17 cellular contexts compared by ENCODE assay signal in genomic region chr12:53735-54095, GRCh38. TPM values are rescaled to one million over a fixed set of nuclear protein-coding genes. Genes with fewer than 3 reads are reported as not detected.
"Had no signal": no experiment of that assay in that cellular context is flagged by ENCODE, and none has a peak within 500 bp of the region (broad histone marks: within the 10 kb centered on the region; RNA-seq: fewer than 3 reads in every experiment).

No MANE protein-coding gene starts in this region.

- H3K9me3 ChIP-seq: colonic mucosa had no signal

- H3K27ac Mint-ChIP-seq: activated CD4-positive, alpha-beta T cell treated with anti-CD3 and anti-CD28 coated beads, Interleukin-2, amount 10 ng/mL, durations not matched to agents 24 days and 14 days; activated CD8-positive, alpha-beta T cell treated with anti-CD3 and anti-CD28 coated beads, Interleukin-2, amount 10 ng/mL, durations not matched to agents 7 days and 5 days; activated naive CD4-positive, alpha-beta T cell treated with anti-CD3 and anti-CD28 coated beads, Interleukin-2, amount 10 ng/mL, durations not matched to agents 7 days and 5 days; activated naive CD8-positive, alpha-beta T cell treated with anti-CD3 and anti-CD28 coated beads, Interleukin-2, amount 50 U/mL, for 24 hours; activated T-cell treated with anti-CD3 and anti-CD28 coated beads, Interleukin-2, amount 50 U/mL, for 24 hours; immature natural killer cell; naive thymus-derived CD4-positive, alpha-beta T cell had no signal

- H3K4me1 ChIP-seq: colonic mucosa, esophagus muscularis mucosa, heart right ventricle, tibial artery had no signal

- H3K4me3 Mint-ChIP-seq: activated CD4-positive, alpha-beta T cell treated with anti-CD3 and anti-CD28 coated beads, Interleukin-2, amount 10 ng/mL, durations not matched to agents 24 days and 14 days; activated CD8-positive, alpha-beta T cell treated with anti-CD3 and anti-CD28 coated beads, Interleukin-2, amount 10 ng/mL, durations not matched to agents 7 days and 5 days; activated naive CD4-positive, alpha-beta T cell treated with anti-CD3 and anti-CD28 coated beads, Interleukin-2, amount 10 ng/mL, durations not matched to agents 7 days and 5 days; activated naive CD8-positive, alpha-beta T cell treated with anti-CD3 and anti-CD28 coated beads, Interleukin-2, amount 50 U/mL, for 24 hours; activated T-cell treated with anti-CD3 and anti-CD28 coated beads, Interleukin-2, amount 50 U/mL, for 24 hours; central memory CD8-positive, alpha-beta T cell; immature natural killer cell; naive thymus-derived CD4-positive, alpha-beta T cell had no signal

- H3K4me1 Mint-ChIP-seq: activated CD4-positive, alpha-beta T cell treated with anti-CD3 and anti-CD28 coated beads, Interleukin-2, amount 10 ng/mL, durations not matched to agents 24 days and 14 days; activated naive CD4-positive, alpha-beta T cell treated with anti-CD3 and anti-CD28 coated beads, Interleukin-2, amount 10 ng/mL, durations not matched to agents 7 days and 5 days; activated naive CD8-positive, alpha-beta T cell treated with anti-CD3 and anti-CD28 coated beads, Interleukin-2, amount 50 U/mL, for 24 hours; central memory CD8-positive, alpha-beta T cell; immature natural killer cell; naive thymus-derived CD4-positive, alpha-beta T cell had no signal

- H3K9me3 Mint-ChIP-seq: activated CD4-positive, alpha-beta T cell treated with anti-CD3 and anti-CD28 coated beads, Interleukin-2, amount 10 ng/mL, durations not matched to agents 24 days and 14 days; activated naive CD4-positive, alpha-beta T cell treated with anti-CD3 and anti-CD28 coated beads, Interleukin-2, amount 10 ng/mL, durations not matched to agents 7 days and 5 days had no signal

- DNase-seq: activated CD8-positive, alpha-beta T cell treated with anti-CD3 and anti-CD28 coated beads, Interleukin-2, amount 10 ng/mL, durations not matched to agents 7 days and 5 days; activated naive CD4-positive, alpha-beta T cell treated with anti-CD3 and anti-CD28 coated beads, Interleukin-2, amount 10 ng/mL, durations not matched to agents 7 days and 5 days; activated naive CD8-positive, alpha-beta T cell treated with anti-CD3 and anti-CD28 coated beads, Interleukin-2, amount 50 U/mL, for 24 hours; activated T-cell treated with anti-CD3 and anti-CD28 coated beads, Interleukin-2, amount 50 U/mL, for 24 hours; colonic mucosa; effector CD4-positive, alpha-beta T cell; heart right ventricle; immature natural killer cell; mesenchymal stem cell; naive thymus-derived CD4-positive, alpha-beta T cell; stimulated activated naive CD4-positive, alpha-beta T cell treated with Interleukin-2 at 50 U/mL for 16 hours; T1000; tibial artery had no signal

- H3K36me3 Mint-ChIP-seq: activated naive CD4-positive, alpha-beta T cell treated with anti-CD3 and anti-CD28 coated beads, Interleukin-2, amount 10 ng/mL, durations not matched to agents 7 days and 5 days; immature natural killer cell had no signal

- H3K27ac ChIP-seq: colonic mucosa, esophagus muscularis mucosa, heart right ventricle, tibial artery had no signal

- ATAC-seq: activated CD8-positive, alpha-beta T cell treated with anti-CD3 and anti-CD28 coated beads, Interleukin-2, amount 10 ng/mL, durations not matched to agents 7 days and 5 days; activated naive CD8-positive, alpha-beta T cell treated with anti-CD3 and anti-CD28 coated beads, Interleukin-2, amount 50 U/mL, for 24 hours; naive thymus-derived CD4-positive, alpha-beta T cell had no signal

- H3K27me3 ChIP-seq: colonic mucosa had no signal

RNA-seq across cellular contexts. Expression of gene IQSEC3, which starts 12.9 kb away (rescaled TPM):
- total RNA-seq: endothelial cell of umbilical vein had no signal
